Comparison of ENCODE assay signal across 26 cellular contexts in genomic region chr9:127428348-127428747, GRCh38. TPM values are rescaled to one million over a fixed set of nuclear protein-coding genes. Genes with fewer than 3 reads are reported as not detected.
DNase-seq lines count a peak whose midpoint lies in the region; ATAC-seq, FAIRE-seq and TF ChIP-seq lines count a peak whose summit lies in the region.
"Had no signal": no experiment of that assay in that cellular context is flagged by ENCODE, and none has a peak within 500 bp of the region (broad histone marks: within the 10 kb centered on the region; RNA-seq: fewer than 3 reads in every experiment).

No MANE protein-coding gene starts in this region.

- H3K4me1 Mint-ChIP-seq in activated CD4-positive, alpha-beta T cell treated with anti-CD3 and anti-CD28 coated beads, Interleukin-2, amount 10 ng/mL, durations not matched to agents 24 days and 14 days, result peaks cover 42% of the 10 kb centered on the region
- H3K4me1 Mint-ChIP-seq in stimulated activated naive CD8-positive, alpha-beta T cell treated with anti-CD3 and anti-CD28 coated beads, Interleukin-15, Interleukin-2, amounts not matched to agents 100 ng/mL and 50 ng/mL, for 24 hours (ENCODE audit: low read depth), result peaks cover 66% of the 10 kb centered on the region
- H3K4me1 Mint-ChIP-seq in natural killer cell, result peaks cover 28 to 39% of the 10 kb centered on the region in 2 donors
- H3K4me1 Mint-ChIP-seq in stimulated activated naive CD8-positive, alpha-beta T cell treated with anti-CD3 and anti-CD28 coated beads, Interleukin-15, amount 100 ng/mL, for 72 hours, result peaks cover 63% of the 10 kb centered on the region

- H3K36me3 Mint-ChIP-seq in activated CD4-positive, alpha-beta T cell treated with anti-CD3 and anti-CD28 coated beads, Interleukin-2, amount 10 ng/mL, durations not matched to agents 24 days and 14 days (ENCODE audit: low read depth), result peaks cover 60% of the 10 kb centered on the region
- H3K36me3 Mint-ChIP-seq in stimulated activated naive CD8-positive, alpha-beta T cell treated with anti-CD3 and anti-CD28 coated beads, Interleukin-15, Interleukin-2, amounts not matched to agents 100 ng/mL and 50 ng/mL, for 24 hours (ENCODE audit: low read depth), result peaks cover 64% of the 10 kb centered on the region
- peaks cover 16% of the 10 kb centered on the region for H3K36me3 Mint-ChIP-seq in natural killer cell

- H3K4me3 Mint-ChIP-seq in activated CD4-positive, alpha-beta T cell treated with anti-CD3 and anti-CD28 coated beads, Interleukin-2, amount 10 ng/mL, durations not matched to agents 24 days and 14 days, result peak overlapping the region; percentile 48
- H3K4me3 Mint-ChIP-seq in stimulated activated naive CD8-positive, alpha-beta T cell treated with anti-CD3 and anti-CD28 coated beads, Interleukin-15, Interleukin-2, amounts not matched to agents 100 ng/mL and 50 ng/mL, for 24 hours, result peak overlapping the region; percentile 47
- peak overlapping the region; percentile 5 for H3K4me3 Mint-ChIP-seq in natural killer cell
- H3K4me3 Mint-ChIP-seq in stimulated activated naive CD8-positive, alpha-beta T cell treated with anti-CD3 and anti-CD28 coated beads, Interleukin-15, amount 100 ng/mL, for 72 hours, result peak overlapping the region; percentile 35 to 56
- H3K4me3 Mint-ChIP-seq: H9, HFFc6 had no signal

- ATAC-seq in stimulated activated naive CD8-positive, alpha-beta T cell treated with anti-CD3 and anti-CD28 coated beads, Interleukin-15, Interleukin-2, amounts not matched to agents 100 U/mL and 50 U/mL, for 24 hours, result no peak
- ATAC-seq in natural killer cell, result no peak
- no peak for ATAC-seq in stimulated activated naive CD8-positive, alpha-beta T cell treated with anti-CD3 and anti-CD28 coated beads, Interleukin-15, amount 100 ng/mL, for 72 hours
- ATAC-seq: Panc1 had no signal

- no peak for DNase-seq in activated CD4-positive, alpha-beta T cell treated with anti-CD3 and anti-CD28 coated beads, Interleukin-2, amount 10 ng/mL, durations not matched to agents 24 days and 14 days
- no peak for DNase-seq in activated CD4-positive, alpha-beta T cell treated with anti-CD3 and anti-CD28 coated beads, Interleukin-2, amount 50 U/mL, for 4 hours
- DNase-seq in stimulated activated naive CD8-positive, alpha-beta T cell treated with anti-CD3 and anti-CD28 coated beads, Interleukin-15, Interleukin-2, amounts not matched to agents 100 U/mL and 50 U/mL, for 24 hours, result no peak
- DNase-seq in natural killer cell (no peak), D721Med (ENCODE audit: insufficient read length, low spot score) (no peak), NCI-H1436 (lab: John Stamatoyannopoulos, UW) (no peak)
- DNase-seq in stimulated activated naive CD8-positive, alpha-beta T cell treated with anti-CD3 and anti-CD28 coated beads, Interleukin-15, amount 100 ng/mL, for 72 hours, result no peak
- DNase-seq: 8988T; AML-193; C1 segment of cervical spinal cord; Calu3; CD8-positive, alpha-beta memory T cell; GM23248; H9; HFFc6; Kasumi-1; MG63; NCI-H1417 treated with DMSO at 0.1 percent for 48 hours; NCI-H187 treated with DMSO at 0.1 percent for 48 hours; NCI-H2107; NCI-H446 treated with DMSO at 0.1 percent for 48 hours; NCI-H69 had no signal

- FAIRE-seq in D721Med (lab: Jason Lieb, UNC), result no peak
- FAIRE-seq: G401.6, GM12892 had no signal

- peak overlapping the region; percentile 72 for H3K27ac Mint-ChIP-seq in activated CD4-positive, alpha-beta T cell treated with anti-CD3 and anti-CD28 coated beads, Interleukin-2, amount 10 ng/mL, durations not matched to agents 24 days and 14 days
- peak overlapping the region; percentile 69 for H3K27ac Mint-ChIP-seq in stimulated activated naive CD8-positive, alpha-beta T cell treated with anti-CD3 and anti-CD28 coated beads, Interleukin-15, Interleukin-2, amounts not matched to agents 100 ng/mL and 50 ng/mL, for 24 hours
- H3K27ac Mint-ChIP-seq in natural killer cell, result peak overlapping the region in 1 of 2 donors; percentile 29
- peak overlapping the region in 1 of 2 donors; percentile 2 for H3K27ac Mint-ChIP-seq in stimulated activated naive CD8-positive, alpha-beta T cell treated with anti-CD3 and anti-CD28 coated beads, Interleukin-15, amount 100 ng/mL, for 72 hours
- H3K27ac Mint-ChIP-seq: H9, HFFc6 had no signal

- TF ChIP-seq CTCF in natural killer cell (IDR thresholded peaks at IDR 0.05) (no peak), D721Med (IDR thresholded peaks at IDR 0.05; ENCODE audit: insufficient read depth, missing control alignments) (no peak)

- intact Hi-C loops in activated CD4-positive, alpha-beta T cell treated with anti-CD3 and anti-CD28 coated beads, Interleukin-2, amount 10 ng/mL, durations not matched to agents 24 days and 14 days (cut with micrococcal nuclease), result loop anchor here (5.0 kb wide), 1 partner anchor 349 kb away; the partner anchor contains the start of gene SH2D3C
- intact Hi-C loops in natural killer cell (cut with micrococcal nuclease), result loop anchor here (10.0 kb wide), 1 partner anchor 144 kb away; no protein-coding TSS in a partner anchor

- no peaks in the 10 kb centered on the region for H3K9me3 Mint-ChIP-seq in activated CD4-positive, alpha-beta T cell treated with anti-CD3 and anti-CD28 coated beads, Interleukin-2, amount 10 ng/mL, durations not matched to agents 24 days and 14 days
- H3K9me3 Mint-ChIP-seq in stimulated activated naive CD8-positive, alpha-beta T cell treated with anti-CD3 and anti-CD28 coated beads, Interleukin-15, Interleukin-2, amounts not matched to agents 100 ng/mL and 50 ng/mL, for 24 hours, result no peaks in the 10 kb centered on the region
- H3K9me3 Mint-ChIP-seq in natural killer cell, result no peaks in the 10 kb centered on the region
- no peaks in the 10 kb centered on the region for H3K9me3 Mint-ChIP-seq in stimulated activated naive CD8-positive, alpha-beta T cell treated with anti-CD3 and anti-CD28 coated beads, Interleukin-15, amount 100 ng/mL, for 72 hours
- H3K9me3 Mint-ChIP-seq: CD8-positive, alpha-beta memory T cell; H9; HFFc6 had no signal

- no peaks in the 10 kb centered on the region for H3K27me3 Mint-ChIP-seq in activated CD4-positive, alpha-beta T cell treated with anti-CD3 and anti-CD28 coated beads, Interleukin-2, amount 10 ng/mL, durations not matched to agents 24 days and 14 days
- no peaks in the 10 kb centered on the region for H3K27me3 Mint-ChIP-seq in stimulated activated naive CD8-positive, alpha-beta T cell treated with anti-CD3 and anti-CD28 coated beads, Interleukin-15, Interleukin-2, amounts not matched to agents 100 ng/mL and 50 ng/mL, for 24 hours
- H3K27me3 Mint-ChIP-seq in natural killer cell (ENCODE audit: low read depth in 2 of 2), result no peaks in the 10 kb centered on the region
- no peaks in the 10 kb centered on the region for H3K27me3 Mint-ChIP-seq in stimulated activated naive CD8-positive, alpha-beta T cell treated with anti-CD3 and anti-CD28 coated beads, Interleukin-15, amount 100 ng/mL, for 72 hours
- H3K27me3 Mint-ChIP-seq: CD8-positive, alpha-beta memory T cell had no signal

RNA-seq across cellular contexts. Expression of gene ZNF79, which starts 4.2 kb away (rescaled TPM):
- 17.2 and 17.3 TPM in 2 replicates for total RNA-seq in activated CD4-positive, alpha-beta T cell treated with anti-CD3 and anti-CD28 coated beads, Interleukin-2, amount 10 ng/mL, durations not matched to agents 24 days and 14 days
- 10 to 100 TPM; 13.8 to 16.1 (median 14.2) TPM for total RNA-seq in natural killer cell

RNA-seq across cellular contexts. Expression of gene RPL12, which starts 22.9 kb away (rescaled TPM):
- 1,245 and 1,252 TPM in 2 replicates for total RNA-seq in activated CD4-positive, alpha-beta T cell treated with anti-CD3 and anti-CD28 coated beads, Interleukin-2, amount 10 ng/mL, durations not matched to agents 24 days and 14 days
- total RNA-seq in natural killer cell, result 100 to 1,000 TPM; 561 to 770 (median 724) TPM

RNA-seq across cellular contexts. Expression of gene LRSAM1, which starts 23.0 kb away (rescaled TPM):
- 24.6 and 26.4 TPM in 2 replicates for total RNA-seq in activated CD4-positive, alpha-beta T cell treated with anti-CD3 and anti-CD28 coated beads, Interleukin-2, amount 10 ng/mL, durations not matched to agents 24 days and 14 days
- total RNA-seq in natural killer cell, result 10 to 100 TPM; 17.4 to 24.6 (median 20.7) TPM

RNA-seq across cellular contexts. Expression of gene SLC2A8, which starts 31.4 kb away (rescaled TPM):
- 3.9 and 5.8 TPM in 2 replicates for total RNA-seq in activated CD4-positive, alpha-beta T cell treated with anti-CD3 and anti-CD28 coated beads, Interleukin-2, amount 10 ng/mL, durations not matched to agents 24 days and 14 days
- 10 to 100 TPM; 21.1 to 30.6 (median 30.0) TPM for total RNA-seq in natural killer cell
